ENCODE assay signal across 23 cellular contexts in the genomic region with DNA sequence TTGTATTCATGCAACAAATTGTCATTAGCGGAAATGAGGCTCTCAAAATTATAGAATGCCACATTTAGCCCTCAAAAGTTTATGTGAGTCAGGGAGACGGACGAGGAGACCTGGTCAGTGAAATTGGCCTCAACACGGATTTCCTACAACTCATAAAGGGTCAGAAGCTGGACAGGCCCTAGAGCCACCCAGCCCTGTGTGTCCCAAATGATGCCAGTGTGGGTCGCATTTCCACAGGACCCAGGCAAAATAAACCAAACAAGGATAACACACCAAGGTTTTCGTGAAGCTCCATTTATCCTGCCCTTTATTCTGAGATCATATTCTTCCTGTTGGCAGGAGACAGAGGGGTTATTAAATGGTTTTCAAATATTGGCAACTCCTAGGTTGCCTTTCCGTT.
"Had no signal": no experiment of that assay in that cellular context is flagged by ENCODE, and none has a peak within 500 bp of the region (broad histone marks: within the 10 kb centered on the region; RNA-seq: fewer than 3 reads in every experiment).

No MANE protein-coding gene starts in this region.

- DNase-seq: activated CD4-positive, alpha-beta T cell treated with anti-CD3 and anti-CD28 coated beads, Interleukin-2, amount 50 U/mL, for 1 hour; activated CD8-positive, alpha-beta T cell treated with anti-CD3 and anti-CD28 coated beads, Interleukin-2, amount 10 ng/mL, durations not matched to agents 7 days and 5 days; colonic mucosa; effector memory CD4-positive, alpha-beta T cell; erythroblast; nucleus accumbens; SK-N-SH; stimulated activated CD4-positive, alpha-beta T cell treated with anti-CD3 and anti-CD28 coated beads, Interleukin-2, amount 100 ng/mL, for 48 hours; stimulated activated naive CD4-positive, alpha-beta T cell treated with Interleukin-2 at 50 U/mL for 16 hours; SW 1271; T-helper 17 cell; T1000; trophoblast cell had no signal

- H3K79me2 ChIP-seq: parathyroid adenoma had no signal

- H3K27me3 ChIP-seq: breast epithelium, colonic mucosa, dorsolateral prefrontal cortex, gastroesophageal sphincter, left lung, spleen had no signal

- H3K27ac ChIP-seq: breast epithelium, colonic mucosa, dorsolateral prefrontal cortex, gastroesophageal sphincter, left lung, parathyroid adenoma, spleen had no signal

- ATAC-seq: activated CD8-positive, alpha-beta T cell treated with anti-CD3 and anti-CD28 coated beads, Interleukin-2, amount 10 ng/mL, durations not matched to agents 7 days and 5 days; activated naive CD4-positive, alpha-beta T cell treated with anti-CD3 and anti-CD28 coated beads, Interleukin-2, amount 50 U/mL, for 72 hours; gastroesophageal sphincter; left lung; T-helper 17 cell; WTC11 had no signal

- H3K9me3 ChIP-seq: colonic mucosa, SK-N-SH had no signal

- H3K4me1 ChIP-seq: breast epithelium, colonic mucosa, gastroesophageal sphincter, left lung, parathyroid adenoma, spleen had no signal

- H3K36me3 ChIP-seq: breast epithelium, colonic mucosa, gastroesophageal sphincter, left lung, spleen, thoracic aorta had no signal

- H3K4me2 ChIP-seq: SK-N-SH had no signal

- H3K4me3 ChIP-seq: breast epithelium, colonic mucosa, dorsolateral prefrontal cortex, gastroesophageal sphincter, left lung, lung, spleen, thoracic aorta had no signal

- H2AFZ ChIP-seq: parathyroid adenoma had no signal
